31 cellular contexts compared by ENCODE assay signal in the genomic region with DNA sequence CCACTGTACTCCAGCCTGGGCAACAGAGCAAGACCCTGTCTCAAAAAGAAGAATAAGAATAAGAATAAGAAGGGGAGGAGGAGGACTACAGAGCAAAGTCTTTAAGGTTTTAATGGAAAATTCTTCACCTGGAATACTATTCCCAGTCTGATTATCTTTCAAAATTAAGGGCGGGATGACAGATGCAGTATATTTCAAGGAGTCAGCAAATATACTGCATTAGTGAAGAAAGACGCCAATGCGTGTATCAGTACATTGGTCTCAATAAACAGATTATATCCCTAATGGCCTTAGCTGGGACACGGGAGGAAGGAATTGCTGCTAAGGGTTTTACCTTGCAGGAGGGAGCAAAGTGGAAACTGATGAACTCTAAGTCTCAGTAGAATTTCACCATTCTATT.
"Had no signal": no experiment of that assay in that cellular context is flagged by ENCODE, and none has a peak within 500 bp of the region (broad histone marks: within the 10 kb centered on the region; RNA-seq: fewer than 3 reads in every experiment).

No MANE protein-coding gene starts in this region.

- H3K4me1 Mint-ChIP-seq: natural killer cell; nephron; neural progenitor cell; stimulated activated memory B cell treated with anti-CD40 and anti-IgM and Interleukin-4, amounts not matched to agents 10 μg/mL and 1 μg/mL and 100 μg/mL, for 72 hours; stimulated activated naive CD8-positive, alpha-beta T cell treated with anti-CD3 and anti-CD28 coated beads, Interleukin-15, amount 100 ng/mL, for 72 hours had no signal

- H3K36me3 Mint-ChIP-seq: natural killer cell; neural progenitor cell; stimulated activated memory B cell treated with anti-CD40 and anti-IgM and Interleukin-4, amounts not matched to agents 10 μg/mL and 1 μg/mL and 100 μg/mL, for 72 hours had no signal

- H3K9me3 ChIP-seq: ovary, testis, transverse colon, vagina had no signal

- DNase-seq: natural killer cell; occipital lobe; ovary; posterior cingulate gyrus; psoas muscle; right cardiac atrium; spleen; stimulated activated CD4-positive, alpha-beta T cell treated with anti-CD3 and anti-CD28 coated beads, Interleukin-12 subunit alpha, Interleukin-12 subunit beta, amount 100 ng/mL, for 4 hours; stimulated activated CD4-positive, alpha-beta T cell treated with anti-CD3 and anti-CD28 coated beads, Interleukin-1b, Interleukin-23, amount 100 ng/mL, for 48 hours; stimulated activated CD4-positive, alpha-beta T cell treated with anti-CD3 and anti-CD28 coated beads, Interleukin-4, amount 100 ng/mL, for 1 hour; stimulated activated CD4-positive, alpha-beta T cell treated with anti-CD3 and anti-CD28 coated beads, Interleukin-4, amount 100 ng/mL, for 4 hours; stimulated activated CD8-positive, alpha-beta memory T cell treated with anti-CD3 and anti-CD28 coated beads, Interleukin-4, amount 100 ng/mL, for 48 hours; stimulated activated naive CD4-positive, alpha-beta T cell; stimulated activated naive CD8-positive, alpha-beta T cell treated with anti-CD3 and anti-CD28 coated beads, Interleukin-15, amount 100 ng/mL, for 72 hours; stimulated activated naive CD8-positive, alpha-beta T cell treated with anti-CD3 and anti-CD28 coated beads, Interleukin-15, Interleukin-2, amounts not matched to agents 100 U/mL and 50 U/mL, for 24 hours; substantia nigra; testis; tibial artery; transverse colon; upper lobe of left lung had no signal

- H3K27me3 ChIP-seq: neural progenitor cell, ovary, suprapubic skin, testis, tibial artery, transverse colon, upper lobe of left lung, vagina had no signal

- H3K4me2 ChIP-seq: neural progenitor cell, smooth muscle cell had no signal

- H2AFZ ChIP-seq: neural progenitor cell, parathyroid adenoma had no signal

- H3K4me3 Mint-ChIP-seq: natural killer cell; nephron; neural progenitor cell; stimulated activated memory B cell treated with anti-CD40 and anti-IgM and Interleukin-4, amounts not matched to agents 10 μg/mL and 1 μg/mL and 100 μg/mL, for 72 hours; stimulated activated naive CD8-positive, alpha-beta T cell treated with anti-CD3 and anti-CD28 coated beads, Interleukin-15, amount 100 ng/mL, for 72 hours had no signal

- H3K9ac ChIP-seq: neural progenitor cell, parathyroid adenoma had no signal

- H3K79me2 ChIP-seq: parathyroid adenoma had no signal

- H3K36me3 ChIP-seq: neural progenitor cell, ovary, spleen, suprapubic skin, tibial artery, transverse colon, upper lobe of left lung, vagina had no signal

- H3K27me3 Mint-ChIP-seq: stimulated activated naive CD8-positive, alpha-beta T cell treated with anti-CD3 and anti-CD28 coated beads, Interleukin-15, amount 100 ng/mL, for 72 hours had no signal

- H3K4me3 ChIP-seq: neural progenitor cell, ovary, psoas muscle, skin epidermis, smooth muscle cell, spleen, suprapubic skin, testis, tibial artery, transverse colon, upper lobe of left lung, vagina had no signal

- H3K9me3 Mint-ChIP-seq: natural killer cell had no signal

- H3K4me1 ChIP-seq: neural progenitor cell, parathyroid adenoma, psoas muscle, spleen, suprapubic skin, testis, tibial artery, transverse colon, upper lobe of left lung, vagina had no signal

- H3K27ac ChIP-seq: neural progenitor cell, ovary, parathyroid adenoma, psoas muscle, skin epidermis, spleen, suprapubic skin, testis, tibial artery, transverse colon, upper lobe of left lung, vagina had no signal

- H3K27ac Mint-ChIP-seq: natural killer cell; nephron; neural progenitor cell; progenitor cell of endocrine pancreas; stimulated activated memory B cell treated with anti-CD40 and anti-IgM and Interleukin-4, amounts not matched to agents 10 μg/mL and 1 μg/mL and 100 μg/mL, for 72 hours; stimulated activated naive CD8-positive, alpha-beta T cell treated with anti-CD3 and anti-CD28 coated beads, Interleukin-15, amount 100 ng/mL, for 72 hours had no signal

- ATAC-seq: natural killer cell; psoas muscle; right cardiac atrium; sciatic nerve; stimulated activated memory B cell treated with anti-CD40 and anti-IgM and Interleukin-4, amounts not matched to agents 10 μg/mL and 1 μg/mL and 100 μg/mL, for 72 hours; stimulated activated naive CD8-positive, alpha-beta T cell treated with anti-CD3 and anti-CD28 coated beads, Interleukin-15, amount 100 ng/mL, for 72 hours; stimulated activated naive CD8-positive, alpha-beta T cell treated with anti-CD3 and anti-CD28 coated beads, Interleukin-15, Interleukin-2, amounts not matched to agents 100 U/mL and 50 U/mL, for 24 hours had no signal

- FAIRE-seq: urothelium cell line had no signal
